1 cellular context compared by ENCODE assay signal in genomic region chr3:43689166-43689565, GRCh38.
TF ChIP-seq lines count a peak whose summit lies in the region.

No MANE protein-coding gene starts in this region.

TF ChIP-seq in WTC11, 78 proteins besides CTCF, POLR2A, EP300 and RAD21:
- TF ChIP-seq MLX (CRISPR knock-in tag; IDR thresholded peaks at IDR 0.05) (no peak), ZMAT4 (CRISPR knock-in tag; IDR thresholded peaks at IDR 0.05) (no peak)
